8 cellular contexts compared by ENCODE assay signal in the genomic region with DNA sequence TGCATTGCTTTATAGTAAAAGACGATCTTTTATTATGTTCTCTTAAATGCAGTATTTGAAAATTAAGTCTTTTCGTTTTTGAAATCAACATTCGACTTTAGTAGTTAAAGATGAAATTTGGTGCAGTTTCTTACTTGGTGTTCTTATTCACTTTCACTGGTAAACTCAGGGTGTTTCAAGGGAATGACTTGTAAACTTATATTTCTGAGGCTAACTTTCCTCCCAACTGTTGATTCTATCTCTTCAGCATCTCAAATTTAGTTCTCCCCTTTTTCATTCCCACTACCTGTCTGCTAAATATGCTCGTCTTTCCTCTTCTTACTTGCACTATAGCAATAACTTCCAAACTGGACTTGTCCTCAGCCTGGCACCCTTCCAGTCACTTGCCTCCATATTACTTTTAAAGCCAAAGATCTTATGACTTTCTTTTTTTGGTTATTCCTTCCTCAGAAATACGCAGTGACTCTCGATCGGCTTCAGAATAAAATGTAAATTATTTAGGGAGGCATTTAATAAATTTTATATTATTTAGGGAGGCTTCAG. TPM values are rescaled to one million over a fixed set of nuclear protein-coding genes. Genes with fewer than 3 reads are reported as not detected.
DNase-seq lines count a peak whose midpoint lies in the region; ATAC-seq and TF ChIP-seq lines count a peak whose summit lies in the region.

No MANE protein-coding gene starts in this region.

- H3K4me3 ChIP-seq in tibial artery = peak overlapping the region; percentile 75 to 97

- no peak for TF ChIP-seq CTCF in tibial artery (IDR thresholded peaks at IDR 0.05)

- H3K4me1 ChIP-seq in tibial artery = peaks cover 0 to 18% (median 11%) of the 10 kb centered on the region in 4 donors

- H3K9me3 ChIP-seq in tibial artery = no peaks in the 10 kb centered on the region

- H3K9me3 Mint-ChIP-seq in activated T-cell treated with anti-CD3 and anti-CD28 coated beads, Interleukin-2, amount 50 U/mL, for 72 hours = peaks cover 0 to 2% of the 10 kb centered on the region in 2 donors
- H3K9me3 Mint-ChIP-seq in activated naive CD8-positive, alpha-beta T cell treated with anti-CD3 and anti-CD28 coated beads, Interleukin-2, amount 50 U/mL, for 24 hours = no peaks in the 10 kb centered on the region

- H3K36me3 Mint-ChIP-seq in activated T-cell treated with anti-CD3 and anti-CD28 coated beads, Interleukin-2, amount 50 U/mL, for 72 hours (ENCODE audit: insufficient read depth in 2 of 2) = peaks cover 0 to 4% of the 10 kb centered on the region in 2 donors
- H3K36me3 Mint-ChIP-seq in activated naive CD8-positive, alpha-beta T cell treated with anti-CD3 and anti-CD28 coated beads, Interleukin-2, amount 50 U/mL, for 24 hours (ENCODE audit: low read depth) = peaks cover 6% of the 10 kb centered on the region

- DNase-seq in activated T-cell treated with anti-CD3 and anti-CD28 coated beads, Interleukin-2, amount 50 U/mL, for 72 hours = no peak
- no peak for DNase-seq in activated T-cell treated with anti-CD3 and anti-CD28 coated beads, Interleukin-2, amount 50 U/mL, for 48 hours
- no peak for DNase-seq in activated naive CD8-positive, alpha-beta T cell treated with anti-CD3 and anti-CD28 coated beads, Interleukin-2, amount 50 U/mL, for 24 hours
- DNase-seq in kidney tubule cell (ENCODE audit: low spot score) (peak; percentile 28), tibial artery (no peak), HPDE6-E6E7 (ENCODE audit: extremely low spot score) (no peak), C1 segment of cervical spinal cord (lab: John Stamatoyannopoulos, UW) (no peak)

- H3K4me1 Mint-ChIP-seq in activated T-cell treated with anti-CD3 and anti-CD28 coated beads, Interleukin-2, amount 50 U/mL, for 72 hours (ENCODE audit: low read depth) = peaks cover 43% of the 10 kb centered on the region
- peaks cover 36% of the 10 kb centered on the region for H3K4me1 Mint-ChIP-seq in activated naive CD8-positive, alpha-beta T cell treated with anti-CD3 and anti-CD28 coated beads, Interleukin-2, amount 50 U/mL, for 24 hours

- intact Hi-C loops in tibial artery (cut with DNase I; ENCODE audit: low total_unique reads) = no loop called here

- peaks cover 4 to 10% (median 7%) of the 10 kb centered on the region in 3 donors for H3K36me3 ChIP-seq in tibial artery

- peak overlapping the region; percentile 95 to 98 for H3K4me3 Mint-ChIP-seq in activated T-cell treated with anti-CD3 and anti-CD28 coated beads, Interleukin-2, amount 50 U/mL, for 72 hours
- H3K4me3 Mint-ChIP-seq in activated naive CD8-positive, alpha-beta T cell treated with anti-CD3 and anti-CD28 coated beads, Interleukin-2, amount 50 U/mL, for 24 hours = peak overlapping the region; percentile 99

- peak overlapping the region; percentile 92 for H3K27ac Mint-ChIP-seq in activated T-cell treated with anti-CD3 and anti-CD28 coated beads, Interleukin-2, amount 50 U/mL, for 72 hours
- H3K27ac Mint-ChIP-seq in activated naive CD8-positive, alpha-beta T cell treated with anti-CD3 and anti-CD28 coated beads, Interleukin-2, amount 50 U/mL, for 24 hours = peak overlapping the region; percentile 85

- no peaks in the 10 kb centered on the region for H3K27me3 Mint-ChIP-seq in activated T-cell treated with anti-CD3 and anti-CD28 coated beads, Interleukin-2, amount 50 U/mL, for 72 hours (ENCODE audit: low read depth)
- no peaks in the 10 kb centered on the region for H3K27me3 Mint-ChIP-seq in activated naive CD8-positive, alpha-beta T cell treated with anti-CD3 and anti-CD28 coated beads, Interleukin-2, amount 50 U/mL, for 24 hours

- peak overlapping the region; percentile 65 to 85 for H3K27ac ChIP-seq in tibial artery

- ATAC-seq in activated T-cell treated with anti-CD3 and anti-CD28 coated beads, Interleukin-2, amount 50 U/mL, for 72 hours (replicated peaks in 1 of 2) = no peak
- no peak for ATAC-seq in activated naive CD8-positive, alpha-beta T cell treated with anti-CD3 and anti-CD28 coated beads, Interleukin-2, amount 50 U/mL, for 24 hours
- no peak for ATAC-seq in GM21619 (IDR thresholded peaks at IDR 0.05; ENCODE audit: unreplicated experiment)

- no peaks in the 10 kb centered on the region for H3K27me3 ChIP-seq in tibial artery

RNA-seq across cellular contexts. Expression of gene SLC35A3, which starts 1.0 kb away (rescaled TPM):
- total RNA-seq in activated T-cell treated with anti-CD3 and anti-CD28 coated beads, Interleukin-2, amount 50 U/mL, for 72 hours = 10 to 100 TPM; 17.2 to 19.2 TPM
